In the genomic region with DNA sequence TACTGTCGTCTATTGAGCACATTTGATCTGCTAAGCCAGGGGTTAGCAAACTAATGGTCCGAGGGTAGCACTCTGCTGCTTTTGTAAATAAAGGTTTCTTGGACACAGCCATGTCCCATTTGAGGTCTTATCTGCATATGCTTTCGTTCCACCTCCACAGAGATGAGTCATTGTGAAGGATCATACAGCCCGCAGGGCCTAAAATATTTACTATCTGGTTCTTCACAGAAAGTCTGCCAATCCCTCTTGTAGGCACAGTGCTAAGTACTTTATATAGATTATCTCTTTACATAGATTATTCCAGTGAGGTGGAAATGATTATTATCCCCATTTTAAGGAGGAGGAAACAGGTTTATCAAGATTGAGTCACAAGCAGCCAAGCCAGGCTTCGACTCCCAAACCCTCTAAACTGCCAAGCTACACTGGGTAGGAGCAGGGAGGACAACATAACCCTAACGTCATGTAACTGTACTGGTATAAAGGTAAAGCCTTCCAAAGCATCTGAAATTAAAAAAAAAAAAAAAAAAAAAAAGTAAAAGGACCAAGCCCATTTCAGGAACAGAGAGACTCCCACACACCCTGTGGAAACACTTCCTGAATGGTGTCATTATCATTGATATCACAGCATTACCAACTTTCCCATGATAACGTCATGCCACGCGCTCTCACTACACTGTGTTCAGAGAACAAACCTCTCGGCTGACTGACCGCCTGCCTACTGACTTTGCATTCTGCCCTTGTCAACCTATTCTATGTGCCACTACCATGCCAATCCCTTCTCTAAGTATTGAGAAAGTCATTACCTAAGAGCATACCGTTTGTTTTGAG, we compare ENCODE assay signal across 18 cellular contexts.
DNase-seq lines count a peak whose midpoint lies in the region; TF ChIP-seq lines count a peak whose summit lies in the region.
"Had no signal": no experiment of that assay in that cellular context is flagged by ENCODE, and none has a peak within 500 bp of the region (broad histone marks: within the 10 kb centered on the region; RNA-seq: fewer than 3 reads in every experiment).

No MANE protein-coding gene starts in this region.

- no peaks in the 10 kb centered on the region for H3K27me3 ChIP-seq in smooth muscle cell (ENCODE audit: low read depth)
- H3K27me3 ChIP-seq: esophagus squamous epithelium had no signal

- no peak overlapping the region for H3K9ac ChIP-seq in smooth muscle cell (ENCODE audit: low read depth)

- H3K4me2 ChIP-seq in smooth muscle cell = peak overlapping the region; percentile 4

- H3K9me3 ChIP-seq in smooth muscle cell (replicated peaks; ENCODE audit: low read depth) = no peaks in the 10 kb centered on the region
- H3K9me3 ChIP-seq: esophagus squamous epithelium had no signal

- no peak for TF ChIP-seq POLR2A in erythroblast (IDR thresholded peaks at IDR 0.05; ENCODE audit: low read length)

- no peaks in the 10 kb centered on the region for H3K79me2 ChIP-seq in smooth muscle cell (ENCODE audit: low read depth)

- 46% methylated on average over 12 of the region's 12 CpGs for WGBS in smooth muscle cell (ENCODE audit: low lambda C conversion rate)

- no peak overlapping the region for H2AFZ ChIP-seq in smooth muscle cell (ENCODE audit: low read depth)

- no peaks in the 10 kb centered on the region for H3K4me1 ChIP-seq in smooth muscle cell (ENCODE audit: low read depth)

- no peak overlapping the region for H3K27ac ChIP-seq in smooth muscle cell (ENCODE audit: low read depth)
- H3K27ac ChIP-seq: coronary artery, esophagus squamous epithelium had no signal

- DNase-seq in HT1080 (ENCODE audit: low read depth) = peak; percentile 5
- peak; percentile 22 for DNase-seq in SK-MEL-5 (ENCODE audit: low read depth, low spot score)
- peak; percentile 18 to 37 for DNase-seq in erythroblast (lab: John Stamatoyannopoulos, UW)
- DNase-seq in smooth muscle cell (lab: John Stamatoyannopoulos, UW; ENCODE audit: unreplicated experiment) = no peak
- no peak for DNase-seq in NCI-H146 (lab: John Stamatoyannopoulos, UW)
- DNase-seq in NCI-H146 treated with DMSO at 0.1 percent for 48 hours (lab: John Stamatoyannopoulos, UW; ENCODE audit: unreplicated experiment) = no peak
- no peak for DNase-seq in HPDE6-E6E7 (ENCODE audit: extremely low spot score)
- DNase-seq: activated CD4-positive, alpha-beta memory T cell treated with anti-CD3 and anti-CD28 coated beads, Interleukin-2, amount 10 ng/mL, durations not matched to agents 7 days and 5 days; activated T-cell treated with anti-CD3 and anti-CD28 coated beads, Interleukin-2, amount 50 U/mL, for 72 hours; amygdala; esophagus squamous epithelium; hippocampal formation; MM.1S; NCI-H2029 treated with DMSO at 0.1 percent for 48 hours; NCI-H524 treated with DMSO at 0.1 percent for 48 hours; posterior cingulate gyrus; stimulated activated CD4-positive, alpha-beta T cell treated with anti-CD3 and anti-CD28 coated beads, Interleukin-12 subunit alpha, Interleukin-12 subunit beta, amount 100 ng/mL, for 4 hours had no signal

- no peaks in the 10 kb centered on the region for H3K36me3 ChIP-seq in smooth muscle cell (ENCODE audit: low read depth)

- in situ Hi-C loops in SK-MEL-5 (cut with HindIII; ENCODE audit: low pct_unique_long_range_greater_than_20kb, low sequenced_read_pairs) = no loop called here

- no peak for TF ChIP-seq CTCF in smooth muscle cell (IDR thresholded peaks at IDR 0.05; ENCODE audit: borderline replicate concordance, insufficient read depth, poor library complexity, severe bottlenecking)

- no peaks in the 10 kb centered on the region for H3F3A ChIP-seq in smooth muscle cell (ENCODE audit: low read depth)

- H3K4me3 ChIP-seq in smooth muscle cell = no peak overlapping the region
- H3K4me3 ChIP-seq: coronary artery, esophagus squamous epithelium had no signal

- no peaks in the 10 kb centered on the region for H4K20me1 ChIP-seq in smooth muscle cell (ENCODE audit: low read depth)

Comparison
In these comparisons a context has a peak if more than half of its experiments do, and no peak if none do; other contexts are left out.
1. DNase-seq: peak in HT1080 (single experiment), SK-MEL-5 (single experiment) and erythroblast (2 of 2); none in smooth muscle cell (single experiment), NCI-H146 (single experiment), NCI-H146 treated with DMSO at 0.1 percent for 48 hours (single experiment) and HPDE6-E6E7 (single experiment).